8 cellular contexts compared by ENCODE assay signal in genomic region chr16:50368410-50369132, GRCh38.
DNase-seq lines count a peak whose midpoint lies in the region; ATAC-seq lines count a peak whose summit lies in the region.

BRD7 (minus strand) TSS chr16:50368988; CDS start chr16:50368774, 214 bp downstream.

- H3K27ac Mint-ChIP-seq in memory B cell, result peak within 1 kb of the TSS; percentile 96

- H3K4me3 Mint-ChIP-seq in memory B cell, result peak within 1 kb of the TSS; percentile 95

- peaks cover 26% of the 10 kb centered on the region for H3K4me1 Mint-ChIP-seq in memory B cell

- peak; percentile 79 for ATAC-seq in HG02798 (IDR thresholded peaks at IDR 0.05; ENCODE audit: poor library complexity, unreplicated experiment)
- peak; percentile 83 for ATAC-seq in memory B cell (ENCODE audit: low read depth)

- H3K36me3 Mint-ChIP-seq in memory B cell, result peaks cover 8% of the 10 kb centered on the region

- H3K9me3 Mint-ChIP-seq in memory B cell, result no peaks in the 10 kb centered on the region

- DNase-seq in NCI-H748 (lab: John Stamatoyannopoulos, UW; ENCODE audit: unreplicated experiment) (peak; percentile 67), NCI-H748 treated with DMSO at 0.1 percent for 48 hours (lab: John Stamatoyannopoulos, UW) (no peak), NCI-H2171 treated with DMSO at 0.1 percent for 48 hours (lab: John Stamatoyannopoulos, UW) (peak; percentile 61), memory B cell (ENCODE audit: low spot score in 2 of 2) (peak; percentile 73 to 81)
- peak; percentile 52 to 58 for DNase-seq in activated CD4-positive, alpha-beta T cell treated with anti-CD3 and anti-CD28 coated beads, Interleukin-2, amount 50 U/mL, for 48 hours
- DNase-seq in effector CD8-positive, alpha-beta T cell (lab: John Stamatoyannopoulos, UW), result peak; percentile 62
- DNase-seq in stimulated activated CD8-positive, alpha-beta memory T cell treated with anti-CD3 and anti-CD28 coated beads, Interleukin-12 subunit alpha, Interleukin-12 subunit beta, amount 100 ng/mL, for 1 hour (ENCODE audit: low read depth), result peak; percentile 47

- peaks cover 3% of the 10 kb centered on the region for H3K27me3 Mint-ChIP-seq in memory B cell
